16 cellular contexts compared by ENCODE assay signal in the genomic region with DNA sequence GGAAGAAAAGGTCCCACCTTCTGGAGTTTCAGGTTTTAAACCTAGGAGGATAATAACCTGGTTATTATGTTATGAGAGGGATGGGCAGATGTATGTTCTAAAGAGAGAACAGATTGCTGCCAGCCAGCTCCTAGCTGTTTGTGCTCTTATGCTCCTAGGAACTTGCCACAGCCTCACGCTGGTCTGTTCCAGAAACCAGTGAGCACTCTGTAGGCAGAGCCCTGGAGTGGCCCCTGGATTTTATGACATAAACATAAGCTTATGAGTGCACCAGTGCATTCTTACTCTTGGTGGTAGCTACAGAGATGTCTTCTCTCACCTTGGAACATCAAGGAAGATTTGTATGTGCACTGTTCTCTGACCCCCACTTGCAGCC. TPM values are rescaled to one million over a fixed set of nuclear protein-coding genes. Genes with fewer than 3 reads are reported as not detected.
DNase-seq lines count a peak whose midpoint lies in the region; ATAC-seq lines count a peak whose summit lies in the region.
"Had no signal": no experiment of that assay in that cellular context is flagged by ENCODE, and none has a peak within 500 bp of the region (broad histone marks: within the 10 kb centered on the region; RNA-seq: fewer than 3 reads in every experiment).

No MANE protein-coding gene starts in this region.

- no peak for DNase-seq in activated T-cell treated with anti-CD3 and anti-CD28 coated beads, Interleukin-2, amount 50 U/mL, for 72 hours
- DNase-seq in activated T-cell treated with anti-CD3 and anti-CD28 coated beads, Interleukin-2, amount 50 U/mL, for 4 hours = no peak
- DNase-seq in left colon (no peak), NCI-H1048 (lab: John Stamatoyannopoulos, UW) (no peak), NCI-H526 (lab: John Stamatoyannopoulos, UW) (no peak)
- no peak for DNase-seq in activated CD4-positive, alpha-beta T cell treated with anti-CD3 and anti-CD28 coated beads, Interleukin-2, amount 50 U/mL, for 48 hours
- DNase-seq: Calu3; CD4-positive, alpha-beta memory T cell; DMS53; NCI-H1417 treated with DMSO at 0.1 percent for 48 hours; NCI-H2029; NCI-H2171; NCI-H774 had no signal

- ATAC-seq in activated T-cell treated with anti-CD3 and anti-CD28 coated beads, Interleukin-2, amount 50 U/mL, for 72 hours (replicated peaks in 1 of 2) = no peak
- no peak for ATAC-seq in activated T-cell treated with anti-CD3 and anti-CD28 coated beads, Interleukin-2, amount 50 U/mL, for 4 hours
- ATAC-seq in left colon (peak; percentile 62), GM18511 (IDR thresholded peaks at IDR 0.05; ENCODE audit: unreplicated experiment) (no peak)
- ATAC-seq: K562 had no signal

- intact Hi-C loops in dendritic cell treated with granulocyte-macrophage colony-stimulating factor and Interleukin-4, amounts not matched to agents 40 ng/mL and 50 ng/mL, for 4 days (cut with micrococcal nuclease) = no loop called here
- intact Hi-C loops in left colon (cut with DNase I, micrococcal nuclease) = no loop called here

- no peak overlapping the region for H3K4me3 Mint-ChIP-seq in activated T-cell treated with anti-CD3 and anti-CD28 coated beads, Interleukin-2, amount 50 U/mL, for 72 hours
- H3K4me3 Mint-ChIP-seq in activated T-cell treated with anti-CD3 and anti-CD28 coated beads, Interleukin-2, amount 50 U/mL, for 4 hours = no peak overlapping the region
- no peak overlapping the region for H3K4me3 Mint-ChIP-seq in dendritic cell treated with granulocyte-macrophage colony-stimulating factor and Interleukin-4, amounts not matched to agents 40 ng/mL and 50 ng/mL, for 4 days
- H3K4me3 Mint-ChIP-seq: CD4-positive, alpha-beta memory T cell had no signal

- peaks cover 9% of the 10 kb centered on the region for H3K4me1 Mint-ChIP-seq in activated T-cell treated with anti-CD3 and anti-CD28 coated beads, Interleukin-2, amount 50 U/mL, for 72 hours (ENCODE audit: low read depth)
- peaks cover 9% of the 10 kb centered on the region for H3K4me1 Mint-ChIP-seq in activated T-cell treated with anti-CD3 and anti-CD28 coated beads, Interleukin-2, amount 50 U/mL, for 4 hours (ENCODE audit: low read depth)
- peaks cover 43% of the 10 kb centered on the region for H3K4me1 Mint-ChIP-seq in dendritic cell treated with granulocyte-macrophage colony-stimulating factor and Interleukin-4, amounts not matched to agents 40 ng/mL and 50 ng/mL, for 4 days (ENCODE audit: low read depth)

- peak overlapping the region; percentile 43 for H3K27ac Mint-ChIP-seq in activated T-cell treated with anti-CD3 and anti-CD28 coated beads, Interleukin-2, amount 50 U/mL, for 72 hours
- H3K27ac Mint-ChIP-seq in dendritic cell treated with granulocyte-macrophage colony-stimulating factor and Interleukin-4, amounts not matched to agents 40 ng/mL and 50 ng/mL, for 4 days = peak overlapping the region; percentile 66

- no peaks in the 10 kb centered on the region for H3K27me3 Mint-ChIP-seq in activated T-cell treated with anti-CD3 and anti-CD28 coated beads, Interleukin-2, amount 50 U/mL, for 72 hours (ENCODE audit: low read depth)
- no peaks in the 10 kb centered on the region for H3K27me3 Mint-ChIP-seq in activated T-cell treated with anti-CD3 and anti-CD28 coated beads, Interleukin-2, amount 50 U/mL, for 4 hours (ENCODE audit: low read depth)
- no peaks in the 10 kb centered on the region for H3K27me3 Mint-ChIP-seq in dendritic cell treated with granulocyte-macrophage colony-stimulating factor and Interleukin-4, amounts not matched to agents 40 ng/mL and 50 ng/mL, for 4 days
- H3K27me3 Mint-ChIP-seq: CD4-positive, alpha-beta memory T cell had no signal

- no peaks in the 10 kb centered on the region for H3K9me3 Mint-ChIP-seq in activated T-cell treated with anti-CD3 and anti-CD28 coated beads, Interleukin-2, amount 50 U/mL, for 72 hours
- no peaks in the 10 kb centered on the region for H3K9me3 Mint-ChIP-seq in activated T-cell treated with anti-CD3 and anti-CD28 coated beads, Interleukin-2, amount 50 U/mL, for 4 hours
- H3K9me3 Mint-ChIP-seq in dendritic cell treated with granulocyte-macrophage colony-stimulating factor and Interleukin-4, amounts not matched to agents 40 ng/mL and 50 ng/mL, for 4 days = no peaks in the 10 kb centered on the region
- H3K9me3 Mint-ChIP-seq: CD4-positive, alpha-beta memory T cell had no signal

- H3K36me3 Mint-ChIP-seq in activated T-cell treated with anti-CD3 and anti-CD28 coated beads, Interleukin-2, amount 50 U/mL, for 72 hours (ENCODE audit: insufficient read depth in 2 of 2) = peaks cover 5 to 16% of the 10 kb centered on the region in 2 donors
- H3K36me3 Mint-ChIP-seq in activated T-cell treated with anti-CD3 and anti-CD28 coated beads, Interleukin-2, amount 50 U/mL, for 4 hours (ENCODE audit: insufficient read depth) = peaks cover 23% of the 10 kb centered on the region
- H3K36me3 Mint-ChIP-seq in dendritic cell treated with granulocyte-macrophage colony-stimulating factor and Interleukin-4, amounts not matched to agents 40 ng/mL and 50 ng/mL, for 4 days (ENCODE audit: low read depth) = peaks cover 94% of the 10 kb centered on the region

RNA-seq across cellular contexts. Expression of a gene that starts 27.7 kb away (rescaled TPM):
- total RNA-seq in activated T-cell treated with anti-CD3 and anti-CD28 coated beads, Interleukin-2, amount 50 U/mL, for 72 hours = 100 to 1,000 TPM; 165 to 177 TPM
- 100 to 1,000 TPM; 102 to 127 (median 110) TPM for total RNA-seq in activated T-cell treated with anti-CD3 and anti-CD28 coated beads, Interleukin-2, amount 50 U/mL, for 4 hours
- total RNA-seq in left colon = 10 to 100 TPM; 83.6 to 88.0 TPM

RNA-seq across cellular contexts. Expression of a gene that starts 58.5 kb away (rescaled TPM):
- 10 to 100 TPM; 31.5 to 47.4 TPM for total RNA-seq in activated T-cell treated with anti-CD3 and anti-CD28 coated beads, Interleukin-2, amount 50 U/mL, for 72 hours
- 10 to 100 TPM; 60.6 to 74.0 (median 69.5) TPM for total RNA-seq in activated T-cell treated with anti-CD3 and anti-CD28 coated beads, Interleukin-2, amount 50 U/mL, for 4 hours
- total RNA-seq in left colon = 10 to 100 TPM in 1 of 2 donors, 1 to 10 TPM in 1; 7.9 to 16.2 TPM

RNA-seq across cellular contexts. Expression of a gene that starts 58.9 kb away (rescaled TPM):
- 10 to 100 TPM; 11.6 to 15.7 TPM for total RNA-seq in activated T-cell treated with anti-CD3 and anti-CD28 coated beads, Interleukin-2, amount 50 U/mL, for 72 hours
- 10 to 100 TPM; 13.6 to 19.1 (median 13.7) TPM for total RNA-seq in activated T-cell treated with anti-CD3 and anti-CD28 coated beads, Interleukin-2, amount 50 U/mL, for 4 hours
- 10 to 100 TPM; 51.2 to 54.9 TPM for total RNA-seq in left colon
